In genomic region chr10:90712529-90712928, GRCh38 we compare ENCODE assay signal across 19 cellular contexts.
A peak's percentile ranks its signal among the peaks of the same experiment; 100 is the strongest.
DNase-seq lines count a peak whose midpoint lies in the region; ATAC-seq and TF ChIP-seq lines count a peak whose summit lies in the region.
"Had no signal": no experiment of that assay in that cellular context is flagged by ENCODE, and none has a peak within 500 bp of the region (broad histone marks: within the 10 kb centered on the region; RNA-seq: fewer than 3 reads in every experiment).

No MANE protein-coding gene starts in this region.

- H3K4me3 Mint-ChIP-seq in GM23338 (no peak overlapping the region), progenitor cell of endocrine pancreas (ENCODE audit: low read depth) (no peak overlapping the region)
- H3K4me3 Mint-ChIP-seq: CD4-positive, alpha-beta T cell had no signal

- no peaks in the 10 kb centered on the region for H3K9me2 ChIP-seq in GM23338 (ENCODE audit: insufficient read depth)

- H3K27ac Mint-ChIP-seq in GM23338 (no peak overlapping the region), progenitor cell of endocrine pancreas (peak overlapping the region; percentile 9)
- H3K27ac Mint-ChIP-seq: CD4-positive, alpha-beta T cell had no signal

- peak; percentile 37 for DNase-seq in GM23338 (ENCODE audit: low spot score)
- DNase-seq in Panc1 (ENCODE audit: low read depth, low spot score) = no peak
- no peak for DNase-seq in foreskin keratinocyte
- DNase-seq in progenitor cell of endocrine pancreas (ENCODE audit: low spot score, unreplicated experiment) = no peak
- DNase-seq in sigmoid colon = no peak
- no peak for DNase-seq in hippocampal formation (lab: John Stamatoyannopoulos, UW)
- DNase-seq: CD4-positive, alpha-beta T cell; COR-L47; KBM-7; NCI-H1092 treated with DMSO at 0.1 percent for 48 hours; NCI-H146; NCI-H2029 treated with DMSO at 0.1 percent for 48 hours; NCI-H226; NCI-H524; NCI-H774; OCI-M1; Right ventricle myocardium superior had no signal

- H3K9me3 Mint-ChIP-seq in GM23338 (no peaks in the 10 kb centered on the region), progenitor cell of endocrine pancreas (ENCODE audit: low read depth) (peaks cover 4% of the 10 kb centered on the region)
- H3K9me3 Mint-ChIP-seq: CD4-positive, alpha-beta T cell had no signal

- no peaks in the 10 kb centered on the region for H3K27me3 ChIP-seq in GM23338 (ENCODE audit: insufficient read depth)
- H3K27me3 ChIP-seq in Panc1 (ENCODE audit: control insufficient read depth, insufficient read depth, low read length) = no peaks in the 10 kb centered on the region
- H3K27me3 ChIP-seq in foreskin keratinocyte = no peaks in the 10 kb centered on the region
- H3K27me3 ChIP-seq in sigmoid colon = no peaks in the 10 kb centered on the region

- H3K36me3 ChIP-seq in GM23338 (ENCODE audit: insufficient read depth) (no peaks in the 10 kb centered on the region), Panc1 (ENCODE audit: control insufficient read depth, insufficient read depth, low read length) (no peaks in the 10 kb centered on the region), sigmoid colon (no peaks in the 10 kb centered on the region)
- H3K36me3 ChIP-seq: HAP-1 had no signal

- WGBS in sigmoid colon, 2 donors = 57 to 68% methylated on average over 3 of the region's 3 CpGs

- peaks cover 2% of the 10 kb centered on the region for H3K27me3 Mint-ChIP-seq in GM23338 (ENCODE audit: insufficient read depth, low read depth, poor library complexity)
- peaks cover 11% of the 10 kb centered on the region for H3K27me3 Mint-ChIP-seq in progenitor cell of endocrine pancreas

- POLR2A ChIA-PET in Panc1 (lab: Charles Lee) = no interaction called here

- H4K20me1 ChIP-seq in GM23338 (replicated peaks; ENCODE audit: insufficient read depth) = no peaks in the 10 kb centered on the region

- H3K4me2 ChIP-seq in GM23338 = no peak overlapping the region

- H3K9me3 ChIP-seq in Panc1 (ENCODE audit: control insufficient read depth, insufficient read depth, low read depth, low read length) (no peaks in the 10 kb centered on the region), sigmoid colon (no peaks in the 10 kb centered on the region)
- H3K9me3 ChIP-seq: HAP-1 had no signal

- H3K4me1 ChIP-seq in GM23338 (ENCODE audit: insufficient read depth) (no peaks in the 10 kb centered on the region; the same call in 1 of the 2 replicates), Panc1 (ENCODE audit: control insufficient read depth, insufficient read depth, low read length) (no peaks in the 10 kb centered on the region), foreskin keratinocyte (peaks cover 12% of the 10 kb centered on the region), sigmoid colon (no peaks in the 10 kb centered on the region)
- H3K4me1 ChIP-seq: HAP-1 had no signal

- CTCF ChIA-PET in Panc1 (lab: Charles Lee) = no interaction called here

- H3K36me3 Mint-ChIP-seq in GM23338 (ENCODE audit: low read depth) = no peaks in the 10 kb centered on the region
- H3K36me3 Mint-ChIP-seq in progenitor cell of endocrine pancreas (ENCODE audit: insufficient read depth) = no peaks in the 10 kb centered on the region

- in situ Hi-C loops in Panc1 (cut with HindIII; ENCODE audit: low pct_unique_long_range_greater_than_20kb, low sequenced_read_pairs) = no loop called here

- TF ChIP-seq POLR2A in sigmoid colon (IDR thresholded peaks at IDR 0.05) = no peak

- intact Hi-C loops in Panc1 (cut with micrococcal nuclease; ENCODE audit: unreplicated experiment) (no loop called here), sigmoid colon (cut with DNase I) (no loop called here)

- H3F3A ChIP-seq in GM23338 (replicated peaks; ENCODE audit: low read depth) = no peaks in the 10 kb centered on the region

- H3K79me2 ChIP-seq in GM23338 (replicated peaks; ENCODE audit: insufficient read depth) = no peaks in the 10 kb centered on the region

- peak; percentile 65 for ATAC-seq in GM23338
- ATAC-seq in Panc1 = no peak
- no peak for ATAC-seq in foreskin keratinocyte
- ATAC-seq in HG02852 (IDR thresholded peaks at IDR 0.05; ENCODE audit: unreplicated experiment) = no peak

- H3K4me1 Mint-ChIP-seq in GM23338 (peaks cover 15% of the 10 kb centered on the region), progenitor cell of endocrine pancreas (ENCODE audit: low read depth) (no peaks in the 10 kb centered on the region)

- peak in 1 of 2 experiments; percentile 56; a peak in 3 of 4 replicates for TF ChIP-seq CTCF in GM23338 (conservative IDR thresholded peaks at IDR 0.05; ENCODE audit: low read depth in 2 of 2)
- peak; percentile 26; the same call in 1 of the 2 replicates for TF ChIP-seq CTCF in Panc1 (IDR thresholded peaks at IDR 0.05)
- TF ChIP-seq CTCF in foreskin keratinocyte (conservative IDR thresholded peaks at IDR 0.05) = peak; percentile 8
- no peak for TF ChIP-seq CTCF in progenitor cell of endocrine pancreas (IDR thresholded peaks at IDR 0.05; ENCODE audit: unreplicated experiment)
- no peak for TF ChIP-seq CTCF in sigmoid colon (IDR thresholded peaks at IDR 0.05)

- no peak overlapping the region for H3K27ac ChIP-seq in GM23338 (ENCODE audit: low read depth)
- H3K27ac ChIP-seq in Panc1 (ENCODE audit: low read length) = no peak overlapping the region
- H3K27ac ChIP-seq in foreskin keratinocyte = no peak overlapping the region
- H3K27ac ChIP-seq in sigmoid colon = no peak overlapping the region

- TF ChIP-seq EP300 in sigmoid colon (IDR thresholded peaks at IDR 0.05) = no peak

- no TSS peak for BruUV-seq in Panc1 (replicated peaks; lab: Mats Ljungman, UMichigan)

- no peak overlapping the region for H3K4me3 ChIP-seq in GM23338
- no peak overlapping the region for H3K4me3 ChIP-seq in Panc1 (ENCODE audit: low read depth in 2 of 2, low read length in 2 of 2)
- H3K4me3 ChIP-seq in sigmoid colon = no peak overlapping the region
- H3K4me3 ChIP-seq: HAP-1 had no signal

- no peak overlapping the region for H2AFZ ChIP-seq in GM23338

TF ChIP-seq in GM23338, 12 proteins besides CTCF, POLR2A, EP300 and RAD21:
- no peak for TF ChIP-seq EZH2 (IDR thresholded peaks at IDR 0.05; ENCODE audit: low read depth, unreplicated experiment)
- TF ChIP-seq JUNB (IDR thresholded peaks at IDR 0.05; ENCODE audit: unreplicated experiment) = no peak
- TF ChIP-seq, protein P1, sequence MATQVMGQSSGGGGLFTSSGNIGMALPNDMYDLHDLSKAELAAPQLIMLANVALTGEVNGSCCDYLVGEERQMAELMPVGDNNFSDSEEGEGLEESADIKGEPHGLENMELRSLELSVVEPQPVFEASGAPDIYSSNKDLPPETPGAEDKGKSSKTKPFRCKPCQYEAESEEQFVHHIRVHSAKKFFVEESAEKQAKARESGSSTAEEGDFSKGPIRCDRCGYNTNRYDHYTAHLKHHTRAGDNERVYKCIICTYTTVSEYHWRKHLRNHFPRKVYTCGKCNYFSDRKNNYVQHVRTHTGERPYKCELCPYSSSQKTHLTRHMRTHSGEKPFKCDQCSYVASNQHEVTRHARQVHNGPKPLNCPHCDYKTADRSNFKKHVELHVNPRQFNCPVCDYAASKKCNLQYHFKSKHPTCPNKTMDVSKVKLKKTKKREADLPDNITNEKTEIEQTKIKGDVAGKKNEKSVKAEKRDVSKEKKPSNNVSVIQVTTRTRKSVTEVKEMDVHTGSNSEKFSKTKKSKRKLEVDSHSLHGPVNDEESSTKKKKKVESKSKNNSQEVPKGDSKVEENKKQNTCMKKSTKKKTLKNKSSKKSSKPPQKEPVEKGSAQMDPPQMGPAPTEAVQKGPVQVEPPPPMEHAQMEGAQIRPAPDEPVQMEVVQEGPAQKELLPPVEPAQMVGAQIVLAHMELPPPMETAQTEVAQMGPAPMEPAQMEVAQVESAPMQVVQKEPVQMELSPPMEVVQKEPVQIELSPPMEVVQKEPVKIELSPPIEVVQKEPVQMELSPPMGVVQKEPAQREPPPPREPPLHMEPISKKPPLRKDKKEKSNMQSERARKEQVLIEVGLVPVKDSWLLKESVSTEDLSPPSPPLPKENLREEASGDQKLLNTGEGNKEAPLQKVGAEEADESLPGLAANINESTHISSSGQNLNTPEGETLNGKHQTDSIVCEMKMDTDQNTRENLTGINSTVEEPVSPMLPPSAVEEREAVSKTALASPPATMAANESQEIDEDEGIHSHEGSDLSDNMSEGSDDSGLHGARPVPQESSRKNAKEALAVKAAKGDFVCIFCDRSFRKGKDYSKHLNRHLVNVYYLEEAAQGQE (IDR thresholded peaks at IDR 0.05; ENCODE audit: unreplicated experiment) = no peak
- TF ChIP-seq CREB1 (CRISPR knock-in tag; IDR thresholded peaks at IDR 0.05; ENCODE audit: low read depth) = no peak
- TF ChIP-seq EZH2phosphoT487 (IDR thresholded peaks at IDR 0.05; ENCODE audit: unreplicated experiment) = no peak
- no peak for TF ChIP-seq POLR2AphosphoS5 (IDR thresholded peaks at IDR 0.05; ENCODE audit: low read depth)

Comparison
In these comparisons a context has a peak if more than half of its experiments do, and no peak if none do; other contexts are left out.
1. CTCF ChIP-seq: peak in Panc1 (single experiment) and foreskin keratinocyte (single experiment); none in progenitor cell of endocrine pancreas (single experiment) and sigmoid colon (0 of 4).